In genomic region chr7:135170223-135170997, GRCh38 we compare ENCODE assay signal across 8 cellular contexts. TPM values are rescaled to one million over a fixed set of nuclear protein-coding genes. Genes with fewer than 3 reads are reported as not detected.
DNase-seq lines count a peak whose midpoint lies in the region; ATAC-seq and TF ChIP-seq lines count a peak whose summit lies in the region.

Gene CYREN, minus strand, starts transcription at chr7:135170707. Its CDS starts 1,785 bp downstream, at chr7:135168922.

- H3K9me3 ChIP-seq in uterus, result no peaks in the 10 kb centered on the region

- no peaks in the 10 kb centered on the region for H3K36me3 ChIP-seq in uterus

- TF ChIP-seq CTCF in GM13976 (IDR thresholded peaks at IDR 0.05; ENCODE audit: borderline replicate concordance, control extremely low read depth, extremely low read depth, insufficient read depth, missing control alignments), result peak; percentile 80
- peak; percentile 81 to 94 (median 88) for TF ChIP-seq CTCF in uterus (IDR thresholded peaks at IDR 0.05)

- peak within 1 kb of the TSS; percentile 54 to 74 for H3K4me3 ChIP-seq in uterus

- no peaks in the 10 kb centered on the region for H3K27me3 ChIP-seq in uterus

- in situ Hi-C loops in GM13976 (cut with MboI; ENCODE audit: low sequenced_read_pairs, unreplicated experiment), result no loop called here

- H3K27ac ChIP-seq in uterus, result peak within 1 kb of the TSS; percentile 91 to 95

- DNase-seq in GM13976 (ENCODE audit: low spot score) (peak; percentile 93), NCI-H146 (lab: John Stamatoyannopoulos, UW) (peak; percentile 95), T-helper 1 cell (peak; percentile 81 to 93 (median 86)), amniotic epithelial cell (ENCODE audit: low read depth) (peak; percentile 90), left ventricle myocardium superior (peak; percentile 98), pulmonary artery endothelial cell (ENCODE audit: low read depth, low spot score) (peak; percentile 82), uterus (peak; percentile 92 to 93)

- H3K4me1 ChIP-seq in uterus, result peaks cover 4 to 17% of the 10 kb centered on the region in 2 donors

- peak; percentile 44 to 69 for TF ChIP-seq POLR2A in uterus (IDR thresholded peaks at IDR 0.05)

- intact Hi-C loops in left ventricle myocardium superior (cut with micrococcal nuclease) (no loop called here), uterus (cut with DNase I; ENCODE audit: low total_unique reads) (no loop called here)

- ATAC-seq in HG02870 (IDR thresholded peaks at IDR 0.05; ENCODE audit: unreplicated experiment), result peak; percentile 54
- ATAC-seq in left ventricle myocardium superior, result peak; percentile 95

RNA-seq across cellular contexts. Expression of gene CYREN, which starts in this region (rescaled TPM):
- total RNA-seq in left ventricle myocardium superior (25.2 TPM), pulmonary artery endothelial cell (21.4 and 21.6 TPM in 2 replicates), uterus (10 to 100 TPM in 3 of 4 donors, 1 to 10 TPM in 1; 4.1 to 47.4 (median 27.7) TPM)

Comparison
In these comparisons a context has a peak if more than half of its experiments do, and no peak if none do; other contexts are left out.
1. Peak in every context shown above with its lines: DNase-seq, ATAC-seq, H3K4me3 ChIP-seq and H3K27ac ChIP-seq.